Comparison of ENCODE assay signal across 8 cellular contexts in the genomic region with DNA sequence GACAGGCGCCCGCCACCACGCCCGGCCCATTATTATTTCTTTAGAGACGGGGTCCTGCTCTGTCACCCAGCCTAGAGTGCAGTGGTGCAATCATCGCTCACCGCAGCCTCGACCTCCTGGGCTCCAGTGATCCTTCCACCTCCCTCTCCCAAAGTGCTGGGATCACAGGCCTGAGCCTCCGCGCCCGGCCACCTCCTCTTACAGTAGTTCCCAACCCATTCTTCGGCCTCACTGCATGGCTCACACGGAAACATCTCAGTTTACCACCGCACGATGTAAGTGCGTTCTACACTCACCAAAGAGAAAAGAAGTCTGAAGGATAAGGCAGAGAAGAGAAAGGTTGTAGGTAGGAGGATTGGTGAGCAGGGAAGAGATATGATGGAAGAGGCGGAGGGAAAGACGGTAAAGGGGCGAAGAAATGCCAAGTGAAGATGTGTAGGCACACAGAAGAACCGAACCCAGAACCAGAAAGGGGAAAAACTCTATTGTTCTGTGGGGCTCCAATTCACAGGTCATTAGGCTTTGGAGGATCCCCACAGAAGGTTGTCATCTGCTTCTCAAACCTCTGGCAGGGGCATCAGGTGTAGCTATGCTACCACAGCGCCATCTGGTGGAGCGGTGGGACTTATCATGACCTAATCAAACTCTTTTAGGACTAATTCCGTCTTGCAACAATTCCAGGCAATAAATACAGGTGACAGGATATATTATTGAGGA.
DNase-seq lines count a peak whose midpoint lies in the region; ATAC-seq, FAIRE-seq and TF ChIP-seq lines count a peak whose summit lies in the region.

No MANE protein-coding gene starts in this region.

- H2BK20ac ChIP-seq in H1 (ENCODE audit: low read length): no peak overlapping the region

- H3K23ac ChIP-seq in H1 (ENCODE audit: insufficient read length) (no peak overlapping the region), mesenchymal stem cell (ENCODE audit: low read length in 2 of 2) (no peak overlapping the region)

- H3K4me3 ChIP-seq in H1 (ENCODE audit: extremely low read depth in 1 of 4, insufficient read depth in 2 of 4, low read depth in 3 of 4, low read length in 4 of 4) (no peak overlapping the region), mesenchymal stem cell (ENCODE audit: insufficient read depth in 1 of 2, low read depth in 1 of 2, low read length in 2 of 2) (no peak overlapping the region)

- H3K79me1 ChIP-seq in H1 (ENCODE audit: low read depth, low read length) (no peaks in the 10 kb centered on the region), mesenchymal stem cell (replicated peaks; ENCODE audit: low read length, poor library complexity, severe bottlenecking) (peaks cover 4% of the 10 kb centered on the region)

- H4K5ac ChIP-seq in H1 (ENCODE audit: insufficient read length, low read depth, low read length): no peak overlapping the region

- H3K27ac ChIP-seq in H1 (ENCODE audit: low read depth, low read length) (no peak overlapping the region), mesenchymal stem cell (ENCODE audit: low read length, poor library complexity, severe bottlenecking) (no peak overlapping the region)

- CTCF ChIA-PET in H1 (lab: Charles Lee; ENCODE audit: partially characterized antibody): interaction anchor here (0.6 to 1.8 kb wide), 16 partner anchors 23 to 849 kb away, joined by 3 to 16 read pairs (median 3); no protein-coding TSS in a partner anchor

- no peak overlapping the region for H3K56ac ChIP-seq in H1 (replicated peaks; ENCODE audit: insufficient read length, low read depth, low read length)

- FAIRE-seq in H1 (lab: Jason Lieb, UNC): peak; percentile 86

- TF ChIP-seq POLR2A in H1 (IDR thresholded peaks at IDR 0.05; ENCODE audit: control extremely low read depth in 1 of 2, low read depth in 2 of 2, low read length in 2 of 2): no peak

- TF ChIP-seq RAD21 in H1 (IDR thresholded peaks at IDR 0.05 in 1 of 2, conservative IDR thresholded peaks at IDR 0.05 in 1 of 2; ENCODE audit: low read depth in 2 of 2, low read length in 2 of 2): peak; percentile 98 to 99

- H3K9ac ChIP-seq in H1 (replicated peaks in 1 of 4; ENCODE audit: extremely low read depth in 1 of 4, low read depth in 3 of 4, low read length in 3 of 4) (no peak overlapping the region), mesenchymal stem cell (ENCODE audit: low read length) (no peak overlapping the region)

- H3K14ac ChIP-seq in H1 (ENCODE audit: insufficient read length): no peak overlapping the region
- peak overlapping the region in 1 of 2 experiments; percentile 5 for H3K14ac ChIP-seq in mesenchymal stem cell (ENCODE audit: low read length in 2 of 2)

- H3K23me2 ChIP-seq in H1 (ENCODE audit: low read depth, low read length): no peaks in the 10 kb centered on the region; the same call in 1 of the 2 replicates

- H2AK5ac ChIP-seq in H1 (ENCODE audit: low read depth, low read length) (no peak overlapping the region), mesenchymal stem cell (ENCODE audit: low read length, severe bottlenecking) (peak overlapping the region; percentile 12)

- DNase-seq in AG08396 (ENCODE audit: low spot score): peak; percentile 67
- peak; percentile 85 for DNase-seq in HT-29 (ENCODE audit: low spot score)
- DNase-seq in NOMO-1 treated with DMSO at 0.1 percent for 48 hours (lab: John Stamatoyannopoulos, UW; ENCODE audit: unreplicated experiment): peak; percentile 27
- peak; percentile 70 to 79 for DNase-seq in activated CD8-positive, alpha-beta memory T cell treated with anti-CD3 and anti-CD28 coated beads for 1 hour (ENCODE audit: extremely low read depth in 1 of 2, low read depth in 1 of 2)
- peak; percentile 51 to 89 for DNase-seq in H1 (ENCODE audit: low read depth in 1 of 2, low spot score in 2 of 2)
- DNase-seq in mesenchymal stem cell: peak; percentile 85
- DNase-seq in stimulated activated CD8-positive, alpha-beta memory T cell treated with anti-CD3 and anti-CD28 coated beads, Interleukin-15, amount 100 ng/mL, for 48 hours (ENCODE audit: low read depth in 2 of 2): peak; percentile 51 to 54

- 75 to 100% methylated on average over 3 to 23 of the region's 23 CpGs for WGBS in H1 (ENCODE audit: extremely low coverage in 1 of 2, insufficient coverage in 1 of 2, insufficient read length in 1 of 2, insufficient replicate concordance in 2 of 2, low coverage in 1 of 2, low lambda C conversion rate in 2 of 2, missing lambda C conversion rate in 1 of 2), 2 experiments
- WGBS in mesenchymal stem cell: 83% methylated on average over 20 of the region's 23 CpGs

- H3K4me2 ChIP-seq in H1 (ENCODE audit: insufficient read depth in 1 of 2, low read depth in 2 of 2, low read length in 2 of 2) (no peak overlapping the region), mesenchymal stem cell (ENCODE audit: low read length, poor library complexity, severe bottlenecking) (no peak overlapping the region)

- POLR2A ChIA-PET in H1 (lab: Charles Lee; ENCODE audit: partially characterized antibody): no interaction called here

- no peaks in the 10 kb centered on the region for H3K9me3 ChIP-seq in H1 (ENCODE audit: insufficient read depth in 2 of 2, low read depth in 1 of 2, low read length in 1 of 2)
- H3K9me3 ChIP-seq in mesenchymal stem cell (ENCODE audit: control insufficient read depth, low read length): no peaks in the 10 kb centered on the region

- H2BK15ac ChIP-seq in H1 (ENCODE audit: low read length) (no peak overlapping the region), mesenchymal stem cell (ENCODE audit: low read depth, poor library complexity, severe bottlenecking) (no peak overlapping the region)

- TF ChIP-seq EP300 in H1 (IDR thresholded peaks at IDR 0.05; ENCODE audit: borderline replicate concordance in 1 of 2, low read depth in 2 of 2, low read length in 2 of 2): no peak

- peak; percentile 64 to 86 (median 85) for TF ChIP-seq CTCF in H1 (IDR thresholded peaks at IDR 0.05; ENCODE audit: control extremely low read depth in 1 of 3, insufficient read depth in 1 of 3, low read depth in 1 of 3, low read length in 3 of 3)

- no peak overlapping the region for H3K4ac ChIP-seq in H1 (replicated peaks; ENCODE audit: insufficient read length, low read depth, low read length)
- peak overlapping the region; percentile 1 to 9 for H3K4ac ChIP-seq in mesenchymal stem cell (ENCODE audit: low read depth in 1 of 2, low read length in 2 of 2)

- H4K8ac ChIP-seq in H1 (ENCODE audit: extremely low read depth, insufficient read depth, low read length): no peak overlapping the region
- H4K8ac ChIP-seq in mesenchymal stem cell (ENCODE audit: low read length): peak overlapping the region; percentile 88

- H2BK120ac ChIP-seq in H1 (replicated peaks; ENCODE audit: low read depth, low read length) (no peak overlapping the region), mesenchymal stem cell (ENCODE audit: low read depth, low read length) (no peak overlapping the region)

- H2BK5ac ChIP-seq in H1 (ENCODE audit: low read depth, low read length) (no peak overlapping the region), mesenchymal stem cell (ENCODE audit: low read depth, low read length, poor library complexity, severe bottlenecking) (no peak overlapping the region)

- H2BK12ac ChIP-seq in H1 (ENCODE audit: low read depth, low read length) (0 out of 2 replicates have a peak overlapping the region, but pooled peaks have one; percentile 9), mesenchymal stem cell (ENCODE audit: low read length in 2 of 2) (peak overlapping the region; percentile 4 to 95)

- H3K36me3 ChIP-seq in H1 (ENCODE audit: control insufficient read depth in 2 of 4, insufficient read depth in 4 of 4, low read length in 3 of 4) (no peaks in the 10 kb centered on the region), mesenchymal stem cell (ENCODE audit: control insufficient read depth in 1 of 2, insufficient read depth in 2 of 2, low read depth in 1 of 2, low read length in 2 of 2) (peaks cover 0 to 5% of the 10 kb centered on the region in 2 experiments)

- no peaks in the 10 kb centered on the region for H3K79me2 ChIP-seq in H1 (ENCODE audit: control insufficient read depth in 1 of 2, insufficient read depth in 2 of 2, low read length in 2 of 2)

- H4K20me1 ChIP-seq in H1 (replicated peaks in 1 of 2; ENCODE audit: control insufficient read depth in 1 of 2, insufficient read depth in 2 of 2, low read length in 2 of 2): no peaks in the 10 kb centered on the region

- no peaks in the 10 kb centered on the region for H3K27me3 ChIP-seq in H1 (replicated peaks in 1 of 4; ENCODE audit: control insufficient read depth in 3 of 4, extremely low read depth in 1 of 4, insufficient read depth in 3 of 4, low read length in 3 of 4)
- H3K27me3 ChIP-seq in mesenchymal stem cell (ENCODE audit: control insufficient read depth in 1 of 2, insufficient read depth in 1 of 2, low read length in 2 of 2): no peaks in the 10 kb centered on the region

- H3K18ac ChIP-seq in H1 (ENCODE audit: extremely low read depth, low read length): no peak overlapping the region
- H3K18ac ChIP-seq in mesenchymal stem cell (ENCODE audit: low read depth in 1 of 2, low read length in 2 of 2): peak overlapping the region; percentile 52 to 88

- ATAC-seq in GM18870 (IDR thresholded peaks at IDR 0.05; ENCODE audit: unreplicated experiment): peak; percentile 51

- H2AFZ ChIP-seq in H1 (ENCODE audit: low read length): no peak overlapping the region
- no peak overlapping the region for H2AFZ ChIP-seq in mesenchymal stem cell (ENCODE audit: low read depth, low read length)

- no peak overlapping the region for H4K91ac ChIP-seq in H1 (replicated peaks; ENCODE audit: insufficient read length, low read length)
- H4K91ac ChIP-seq in mesenchymal stem cell (ENCODE audit: low read length): peak overlapping the region; percentile 85

- H3K4me1 ChIP-seq in H1 (replicated peaks in 1 of 4; ENCODE audit: control insufficient read depth in 3 of 4, insufficient read depth in 4 of 4, low read length in 3 of 4) (no peaks in the 10 kb centered on the region), mesenchymal stem cell (ENCODE audit: control insufficient read depth, insufficient read depth, low read depth, low read length) (peaks cover 7% of the 10 kb centered on the region)

TF ChIP-seq in H1, 55 proteins besides CTCF, POLR2A, EP300 and RAD21:
- TF ChIP-seq BCL11A (IDR thresholded peaks at IDR 0.05; ENCODE audit: low read depth in 2 of 2, low read length in 2 of 2) (no peak), CEBPB (IDR thresholded peaks at IDR 0.05; ENCODE audit: low read depth, low read length) (0 out of 2 replicates have a peak, but pooled peaks have one; percentile 26)

Comparison
In these comparisons a context has a peak if more than half of its experiments do, and no peak if none do; other contexts are left out.
1. DNase-seq: peak in every context shown above with its lines; median percentile 85 in HT-29; 85 in mesenchymal stem cell; 74 in activated CD8-positive, alpha-beta memory T cell treated with anti-CD3 and anti-CD28 coated beads for 1 hour; 70 in H1; 67 in AG08396; 52 in stimulated activated CD8-positive, alpha-beta memory T cell treated with anti-CD3 and anti-CD28 coated beads, Interleukin-15, amount 100 ng/mL, for 48 hours; 27 in NOMO-1 treated with DMSO at 0.1 percent for 48 hours.